ENCODE assay signal across 8 cellular contexts in genomic region chr5:171942112-171942516, GRCh38.
A peak's percentile ranks its signal among the peaks of the same experiment; 100 is the strongest.
DNase-seq lines count a peak whose midpoint lies in the region; ATAC-seq, FAIRE-seq and TF ChIP-seq lines count a peak whose summit lies in the region.
"Not testable (repeated sequence)": the region's sequence is repeated elsewhere in the genome, so short reads cannot be mapped to it uniquely, and the experiment has no call there.

No MANE protein-coding gene starts in this region.

- not testable (repeated sequence) for H3K9me3 ChIP-seq in A549

- H3K27ac Mint-ChIP-seq in effector memory CD8-positive, alpha-beta T cell: peak overlapping the region; percentile 78 to 80
- peak overlapping the region; percentile 53 to 60 for H3K27ac Mint-ChIP-seq in natural killer cell

- H3K4me1 Mint-ChIP-seq in effector memory CD8-positive, alpha-beta T cell (ENCODE audit: low read depth in 2 of 2): peaks cover 30 to 57% of the 10 kb centered on the region in 2 donors
- peaks cover 43 to 46% of the 10 kb centered on the region in 2 donors for H3K4me1 Mint-ChIP-seq in natural killer cell

- H3K36me3 Mint-ChIP-seq in effector memory CD8-positive, alpha-beta T cell (ENCODE audit: insufficient read depth); natural killer cell: not testable (repeated sequence)

- TF ChIP-seq POLR2A in A549 (IDR thresholded peaks at IDR 0.05; ENCODE audit: low read length): not testable (repeated sequence)

- intact Hi-C loops in natural killer cell (cut with micrococcal nuclease): not testable (repeated sequence)

- H3K4me2 ChIP-seq in A549: peak overlapping the region; percentile 30; the same call in 1 of the 3 replicates

- H3K27ac ChIP-seq in A549: not testable (repeated sequence)

- H3K4me3 ChIP-seq in A549: not testable (repeated sequence)

- H3K9me3 Mint-ChIP-seq in effector memory CD8-positive, alpha-beta T cell; natural killer cell: not testable (repeated sequence)

- H3K4me3 Mint-ChIP-seq in effector memory CD8-positive, alpha-beta T cell: peak overlapping the region in 1 of 2 donors; percentile 52
- peak overlapping the region; percentile 49 for H3K4me3 Mint-ChIP-seq in natural killer cell

- not testable (repeated sequence) for H3K27me3 Mint-ChIP-seq in effector memory CD8-positive, alpha-beta T cell; natural killer cell (ENCODE audit: low read depth in 2 of 2)

- CTCF ChIA-PET in A549 (lab: Yijun Ruan, JAX): not testable (repeated sequence)

- POLR2A ChIA-PET in A549 (lab: Yijun Ruan, JAX): not testable (repeated sequence)

- WGBS in A549 (ENCODE audit: missing lambda C conversion rate): 75% methylated on average over 4 of the region's 6 CpGs

- DNase-seq in A549 (ENCODE audit: low read depth in 1 of 2, low spot score in 1 of 2); effector memory CD8-positive, alpha-beta T cell; natural killer cell: not testable (repeated sequence)

- not testable (repeated sequence) for TF ChIP-seq CTCF in A549 (IDR thresholded peaks at IDR 0.05); natural killer cell (IDR thresholded peaks at IDR 0.05)

- H3K4me1 ChIP-seq in A549: peaks cover 49% of the 10 kb centered on the region

- FAIRE-seq in A549 (lab: Jason Lieb, UNC): not testable (repeated sequence)

- ATAC-seq in A549: not testable (repeated sequence)
- ATAC-seq in GM18861 (IDR thresholded peaks at IDR 0.05; ENCODE audit: unreplicated experiment) (peak; percentile 57), GM21423 (IDR thresholded peaks at IDR 0.05; ENCODE audit: unreplicated experiment) (peak; percentile 41), HG02885 (IDR thresholded peaks at IDR 0.05; ENCODE audit: poor library complexity, unreplicated experiment) (peak; percentile 67), HG03460 (IDR thresholded peaks at IDR 0.05; ENCODE audit: unreplicated experiment) (peak; percentile 46), natural killer cell (peak; percentile 56 to 84 (median 76))
- peak; percentile 73 to 78 for ATAC-seq in activated CD4-positive, CD25-positive, alpha-beta regulatory T cell treated with anti-CD3 and anti-CD28 coated beads, Interleukin-2, amount 50 U/mL, for 24 hours
- peak; percentile 75 for ATAC-seq in effector memory CD8-positive, alpha-beta T cell (replicated peaks)

- not testable (repeated sequence) for TF ChIP-seq EP300 in A549 (IDR thresholded peaks at IDR 0.05)

- not testable (repeated sequence) for TF ChIP-seq RAD21 in A549 (conservative IDR thresholded peaks at IDR 0.05 in 1 of 2, IDR thresholded peaks at IDR 0.05 in 1 of 2)
